18 cellular contexts compared by ENCODE assay signal in the genomic region with DNA sequence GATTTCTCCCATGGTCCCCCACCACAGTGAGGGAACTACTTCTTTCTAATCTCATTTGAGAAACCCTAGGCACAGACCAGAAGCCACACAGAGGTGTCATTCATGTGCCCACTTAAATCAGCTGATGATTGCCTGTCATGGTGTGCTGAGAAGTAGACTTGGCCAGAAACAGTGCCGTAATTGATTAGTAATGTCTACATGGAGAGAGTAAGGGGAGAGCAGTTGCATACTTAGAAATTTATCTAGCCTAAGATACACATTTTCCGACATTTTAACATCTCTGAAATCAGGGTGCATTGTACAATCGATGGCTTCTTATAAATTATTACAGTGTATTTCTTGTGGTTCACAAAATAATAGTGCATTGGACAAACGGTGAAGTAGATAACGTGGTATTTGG.
DNase-seq lines count a peak whose midpoint lies in the region; ATAC-seq, FAIRE-seq and TF ChIP-seq lines count a peak whose summit lies in the region.
"Had no signal": no experiment of that assay in that cellular context is flagged by ENCODE, and none has a peak within 500 bp of the region (broad histone marks: within the 10 kb centered on the region; RNA-seq: fewer than 3 reads in every experiment).

No MANE protein-coding gene starts in this region.

- no TSS peak for BruUV-seq in GM12878 (replicated peaks; lab: Mats Ljungman, UMichigan)

- in situ Hi-C loops in GM12878 (cut with MboI), result no loop called here

- CTCF ChIA-PET in AG04450 (lab: Charles Lee) (interaction anchor here (0.6 kb wide), 1 partner anchor 98 kb away, joined by 6 read pairs; no protein-coding TSS in a partner anchor), GM12878 (lab: Yijun Ruan, JAX) (no interaction called here)

- intact Hi-C loops in GM12878 (cut with micrococcal nuclease; ENCODE audit: unreplicated experiment), result no loop called here

- H3K18ac ChIP-seq in mesenchymal stem cell (ENCODE audit: low read depth in 1 of 2, low read length in 2 of 2), result peak overlapping the region in 1 of 2 experiments; percentile 67

- no peak overlapping the region for H2AK5ac ChIP-seq in mesenchymal stem cell (ENCODE audit: low read length, severe bottlenecking)

- POLR2A ChIA-PET in AG04450 (lab: Yijun Ruan, JAX), result interaction anchor here (0.6 to 0.7 kb wide), 2 partner anchors 29 to 52 kb away, joined by 3 to 4 read pairs; no protein-coding TSS in a partner anchor
- POLR2A ChIA-PET in GM12878 (lab: Charles Lee), result no interaction called here

- H4K8ac ChIP-seq in mesenchymal stem cell (ENCODE audit: low read length), result peak overlapping the region; percentile 88

- H3K4me1 ChIP-seq in SJCRH30, result peaks cover 6% of the 10 kb centered on the region
- no peaks in the 10 kb centered on the region for H3K4me1 ChIP-seq in GM12878 (ENCODE audit: control insufficient read depth, insufficient read depth, low read length)
- no peaks in the 10 kb centered on the region for H3K4me1 ChIP-seq in mesenchymal stem cell (ENCODE audit: control insufficient read depth, insufficient read depth, low read depth, low read length)

- TF ChIP-seq EP300 in GM12878 (IDR thresholded peaks at IDR 0.05; ENCODE audit: borderline replicate concordance in 1 of 2, control insufficient read depth in 1 of 2, low read depth in 2 of 2, low read length in 2 of 2), result no peak

- H3K79me1 ChIP-seq in mesenchymal stem cell (replicated peaks; ENCODE audit: low read length, poor library complexity, severe bottlenecking), result no peaks in the 10 kb centered on the region

- H4K91ac ChIP-seq in mesenchymal stem cell (ENCODE audit: low read length), result no peak overlapping the region

- H3K9ac ChIP-seq in GM12878 (ENCODE audit: control insufficient read depth, insufficient read depth, low read length) (no peak overlapping the region), mesenchymal stem cell (ENCODE audit: low read length) (no peak overlapping the region)

- no peak for TF ChIP-seq POLR2A in GM12878 (IDR thresholded peaks at IDR 0.05; ENCODE audit: low read depth, low read length)

- H3K4me2 ChIP-seq in GM12878 (ENCODE audit: control insufficient read depth, insufficient read depth) (no peak overlapping the region), mesenchymal stem cell (ENCODE audit: low read length, poor library complexity, severe bottlenecking) (no peak overlapping the region)
- H3K4me2 ChIP-seq: GM23338 had no signal

- H3K36me3 ChIP-seq in SJCRH30 (no peaks in the 10 kb centered on the region), GM12878 (ENCODE audit: control insufficient read depth in 2 of 2, insufficient read depth in 2 of 2, low read length in 1 of 2) (no peaks in the 10 kb centered on the region), mesenchymal stem cell (ENCODE audit: control insufficient read depth in 1 of 2, insufficient read depth in 2 of 2, low read depth in 1 of 2, low read length in 2 of 2) (no peaks in the 10 kb centered on the region)

- H3K14ac ChIP-seq in mesenchymal stem cell (ENCODE audit: low read length in 2 of 2), result no peak overlapping the region

- no peak overlapping the region for H2BK120ac ChIP-seq in mesenchymal stem cell (ENCODE audit: low read depth, low read length)

- H3K27me3 ChIP-seq in AG04450 (ENCODE audit: control insufficient read depth, insufficient read depth, low read length) (peaks cover 5% of the 10 kb centered on the region), SJCRH30 (no peaks in the 10 kb centered on the region), GM12878 (replicated peaks in 1 of 2; ENCODE audit: control insufficient read depth in 2 of 2, insufficient read depth in 2 of 2, low read length in 1 of 2) (peaks cover 0 to 3% of the 10 kb centered on the region in 2 experiments; a peak in 3 of 4 replicates), mesenchymal stem cell (ENCODE audit: control insufficient read depth in 1 of 2, insufficient read depth in 1 of 2, low read length in 2 of 2) (peaks cover 0 to 51% of the 10 kb centered on the region in 2 experiments)

- no peaks in the 10 kb centered on the region for H3K79me2 ChIP-seq in GM12878 (ENCODE audit: control insufficient read depth, insufficient read depth, low read length)

- DNase-seq in AG04450 (ENCODE audit: low read depth, low spot score), result no peak
- peak in 1 of 2 experiments; percentile 23 for DNase-seq in SJCRH30
- no peak for DNase-seq in GM12878 (ENCODE audit: low read depth, low spot score)
- DNase-seq in mesenchymal stem cell, result peak; percentile 61
- DNase-seq: C1 segment of cervical spinal cord; Calu3; CD4-positive, alpha-beta T cell; DMS 273 treated with DMSO at 0.1 percent for 48 hours; H7 had no signal

- peak overlapping the region in 1 of 2 experiments; percentile 60 for H3K4ac ChIP-seq in mesenchymal stem cell (ENCODE audit: low read depth in 1 of 2, low read length in 2 of 2)

- peak overlapping the region; percentile 66 for H3K27ac ChIP-seq in AG04450 (ENCODE audit: low read depth, low read length)
- H3K27ac ChIP-seq in SJCRH30, result peak overlapping the region; percentile 64
- H3K27ac ChIP-seq in GM12878 (ENCODE audit: control insufficient read depth, insufficient read depth), result no peak overlapping the region
- no peak overlapping the region for H3K27ac ChIP-seq in mesenchymal stem cell (ENCODE audit: low read length, poor library complexity, severe bottlenecking)
- H3K27ac ChIP-seq: 22Rv1 had no signal

- peak overlapping the region; percentile 64 to 84 for H2BK12ac ChIP-seq in mesenchymal stem cell (ENCODE audit: low read length in 2 of 2)

- no peaks in the 10 kb centered on the region for H4K20me1 ChIP-seq in GM12878 (ENCODE audit: control insufficient read depth, insufficient read depth)

- RAD21 ChIA-PET in GM12878 (lab: Charles Lee; ENCODE audit: unreplicated experiment), result no interaction called here

- no peak overlapping the region for H2BK15ac ChIP-seq in mesenchymal stem cell (ENCODE audit: low read depth, poor library complexity, severe bottlenecking)

- SMC1A ChIA-PET in GM12878 (lab: Charles Lee; ENCODE audit: uncharacterized antibody, unreplicated experiment), result no interaction called here

- H2AFZ ChIP-seq in GM12878 (ENCODE audit: control insufficient read depth, low read depth, low read length), result no peak overlapping the region
- peak overlapping the region; percentile 75 for H2AFZ ChIP-seq in mesenchymal stem cell (ENCODE audit: low read depth, low read length)
- H2AFZ ChIP-seq: GM23338 had no signal

- no peak for ATAC-seq in GM12878
- no peak for ATAC-seq in HG03520 (IDR thresholded peaks at IDR 0.05; ENCODE audit: unreplicated experiment)
- ATAC-seq in HG03175 (IDR thresholded peaks at IDR 0.05; ENCODE audit: unreplicated experiment), result no peak
- ATAC-seq in HG02885 (IDR thresholded peaks at IDR 0.05; ENCODE audit: poor library complexity, unreplicated experiment), result no peak
- no peak for ATAC-seq in GM19035 (IDR thresholded peaks at IDR 0.05; ENCODE audit: unreplicated experiment)
- ATAC-seq: GM23338, HepG2 had no signal

- FAIRE-seq in GM12878 (lab: Jason Lieb, UNC), result no peak
- FAIRE-seq: GM18507, HepG2, HTR-8/SVneo had no signal

- 21% methylated on average over 5 of the region's 5 CpGs for WGBS in GM12878 (ENCODE audit: insufficient coverage, insufficient replicate concordance, low lambda C conversion rate, missing lambda C conversion rate)
- WGBS in mesenchymal stem cell, result 75% methylated on average over 3 of the region's 5 CpGs

- H2BK5ac ChIP-seq in mesenchymal stem cell (ENCODE audit: low read depth, low read length, poor library complexity, severe bottlenecking), result no peak overlapping the region

- no peak for TF ChIP-seq RAD21 in GM12878 (IDR thresholded peaks at IDR 0.05; ENCODE audit: insufficient read depth, low read depth, low read length)

- no peak for TF ChIP-seq CTCF in AG04450 (IDR thresholded peaks at IDR 0.05; ENCODE audit: low read depth, low read length)
- no peak for TF ChIP-seq CTCF in GM12878 (IDR thresholded peaks at IDR 0.05 in 2 of 3, conservative IDR thresholded peaks at IDR 0.05 in 1 of 3; ENCODE audit: control insufficient read depth in 2 of 3, extremely low read depth in 1 of 3, insufficient read depth in 1 of 3, low read depth in 3 of 3, low read length in 3 of 3)

- peaks cover 11% of the 10 kb centered on the region; the same call in 1 of the 2 replicates for H3K9me3 ChIP-seq in AG04450 (ENCODE audit: control insufficient read depth, insufficient read depth, low read length)
- H3K9me3 ChIP-seq in SJCRH30 (replicated peaks), result no peaks in the 10 kb centered on the region
- no peaks in the 10 kb centered on the region; the same call in 2 of the 3 replicates for H3K9me3 ChIP-seq in GM12878 (replicated peaks; ENCODE audit: control insufficient read depth, insufficient read depth, low read length)
- peaks cover 15% of the 10 kb centered on the region for H3K9me3 ChIP-seq in mesenchymal stem cell (ENCODE audit: control insufficient read depth, low read length)

- H3K4me3 ChIP-seq in AG04450 (ENCODE audit: low read depth, low read length), result no peak overlapping the region
- H3K4me3 ChIP-seq in SJCRH30, result peak overlapping the region; percentile 42
- H3K4me3 ChIP-seq in GM12878, result no peak overlapping the region
- no peak overlapping the region for H3K4me3 ChIP-seq in mesenchymal stem cell (ENCODE audit: insufficient read depth in 1 of 2, low read depth in 1 of 2, low read length in 2 of 2)
- H3K4me3 ChIP-seq: GM23338 had no signal

- H3K23ac ChIP-seq in mesenchymal stem cell (ENCODE audit: low read length in 2 of 2), result no peak overlapping the region

TF ChIP-seq in GM12878, 131 proteins besides CTCF, POLR2A, EP300 and RAD21 (continues in another document):
- TF ChIP-seq HDAC2 (IDR thresholded peaks at IDR 0.05) (no peak), MLLT1 (IDR thresholded peaks at IDR 0.05) (peak; percentile 55; the same call in 1 of the 2 replicates)

Comparison
In these comparisons a context has a peak if more than half of its experiments do, and no peak if none do; other contexts are left out.
1. H3K27ac ChIP-seq: peak in AG04450 (single experiment) and SJCRH30 (single experiment); none in GM12878 (single experiment) and mesenchymal stem cell (single experiment).